ENCODE assay signal across 17 cellular contexts in genomic region chr5:128199611-128200010, GRCh38.
A peak's percentile ranks its signal among the peaks of the same experiment; 100 is the strongest.
DNase-seq lines count a peak whose midpoint lies in the region; ATAC-seq and TF ChIP-seq lines count a peak whose summit lies in the region.
"Had no signal": no experiment of that assay in that cellular context is flagged by ENCODE, and none has a peak within 500 bp of the region (broad histone marks: within the 10 kb centered on the region; RNA-seq: fewer than 3 reads in every experiment).

No MANE protein-coding gene starts in this region.

- no peak overlapping the region for H3K4me3 Mint-ChIP-seq in Caco-2 (ENCODE audit: unreplicated experiment)
- H3K4me3 Mint-ChIP-seq: CD14-positive monocyte had no signal

- H3K9me3 Mint-ChIP-seq in Caco-2 (ENCODE audit: unreplicated experiment): no peaks in the 10 kb centered on the region

- H3K27ac ChIP-seq in psoas muscle (peak overlapping the region; percentile 88), esophagus squamous epithelium (peak overlapping the region in 1 of 4 donors; percentile 20), aorta (ENCODE audit: low read depth in 1 of 2, low read length in 2 of 2) (no peak overlapping the region)
- H3K27ac ChIP-seq: SK-N-MC had no signal

- H3K4me1 ChIP-seq in Caco-2 (peaks cover 21% of the 10 kb centered on the region), psoas muscle (peaks cover 42% of the 10 kb centered on the region), esophagus squamous epithelium (peaks cover 3 to 31% (median 8%) of the 10 kb centered on the region in 3 donors), aorta (ENCODE audit: control insufficient read depth in 1 of 2, insufficient read depth in 2 of 2, low read length in 2 of 2) (no peaks in the 10 kb centered on the region)

- H3K4me3 ChIP-seq in Caco-2 (ENCODE audit: low read depth, low read length): no peak overlapping the region
- H3K4me3 ChIP-seq in choroid plexus epithelial cell (ENCODE audit: low read depth, low read length): no peak overlapping the region
- H3K4me3 ChIP-seq in psoas muscle: no peak overlapping the region
- no peak overlapping the region for H3K4me3 ChIP-seq in esophagus squamous epithelium
- H3K4me3 ChIP-seq in aorta (ENCODE audit: low read length in 2 of 2): no peak overlapping the region
- H3K4me3 ChIP-seq: HAP-1, K562, SK-N-MC had no signal

- BruUV-seq in Caco-2 (replicated peaks; lab: Mats Ljungman, UMichigan): no TSS peak

- H3K9me3 ChIP-seq in Caco-2: no peaks in the 10 kb centered on the region
- H3K9me3 ChIP-seq in psoas muscle: no peaks in the 10 kb centered on the region
- H3K9me3 ChIP-seq in esophagus squamous epithelium: no peaks in the 10 kb centered on the region
- H3K9me3 ChIP-seq in aorta (ENCODE audit: control insufficient read depth, low read length): no peaks in the 10 kb centered on the region
- H3K9me3 ChIP-seq: HAP-1 had no signal

- POLR2A ChIA-PET in Caco-2 (lab: Charles Lee): no interaction called here

- H3K36me3 Mint-ChIP-seq in Caco-2 (ENCODE audit: insufficient read depth, unreplicated experiment): peaks cover 42% of the 10 kb centered on the region
- H3K36me3 Mint-ChIP-seq: CD14-positive monocyte had no signal

- H3K27me3 ChIP-seq in Caco-2 (replicated peaks; ENCODE audit: control insufficient read depth, insufficient read depth, low read length): no peaks in the 10 kb centered on the region
- H3K27me3 ChIP-seq in psoas muscle (ENCODE audit: insufficient read depth in 3 of 3, low read length in 2 of 3): no peaks in the 10 kb centered on the region
- peaks cover 0 to 7% (median 0%) of the 10 kb centered on the region in 4 donors for H3K27me3 ChIP-seq in esophagus squamous epithelium
- no peaks in the 10 kb centered on the region for H3K27me3 ChIP-seq in aorta (ENCODE audit: control insufficient read depth in 1 of 2, insufficient read depth in 2 of 2, low read length in 1 of 2)

- no peak for DNase-seq in Caco-2
- peak; percentile 35 for DNase-seq in NCI-H226
- DNase-seq in choroid plexus epithelial cell (ENCODE audit: low read depth): peak; percentile 27
- DNase-seq in psoas muscle: no peak
- no peak for DNase-seq in esophagus squamous epithelium (lab: John Stamatoyannopoulos, UW)
- no peak for DNase-seq in aorta
- DNase-seq: NCI-H1048, NCI-H1436 treated with DMSO at 0.1 percent for 48 hours, NCI-H2029 treated with DMSO at 0.1 percent for 48 hours, NCI-H2171 treated with DMSO at 0.1 percent for 48 hours, NCI-H748 treated with DMSO at 0.1 percent for 48 hours, Right ventricle myocardium superior had no signal

- TF ChIP-seq POLR2A in esophagus squamous epithelium (IDR thresholded peaks at IDR 0.05): no peak

- H3K27me3 Mint-ChIP-seq in Caco-2 (ENCODE audit: insufficient read depth, unreplicated experiment): no peaks in the 10 kb centered on the region

- no peaks in the 10 kb centered on the region for H3K36me3 ChIP-seq in Caco-2 (ENCODE audit: control insufficient read depth, insufficient read depth, low read length)
- H3K36me3 ChIP-seq in psoas muscle (ENCODE audit: insufficient read depth in 1 of 2, low read depth in 1 of 2): no peaks in the 10 kb centered on the region
- H3K36me3 ChIP-seq in esophagus squamous epithelium: no peaks in the 10 kb centered on the region
- H3K36me3 ChIP-seq in aorta (ENCODE audit: control insufficient read depth in 1 of 2, insufficient read depth in 2 of 2, low read length in 1 of 2): no peaks in the 10 kb centered on the region
- H3K36me3 ChIP-seq: HAP-1 had no signal

- peak in 2 of 4 donors; percentile 2 to 39 for ATAC-seq in psoas muscle
- no peak for ATAC-seq in GM19035 (IDR thresholded peaks at IDR 0.05; ENCODE audit: unreplicated experiment)
- no peak for ATAC-seq in aorta (ENCODE audit: low FRiP score)
- ATAC-seq: K562 had no signal

- no peak for TF ChIP-seq CTCF in Caco-2 (IDR thresholded peaks at IDR 0.05; ENCODE audit: insufficient read depth in 1 of 2, low read depth in 1 of 2, low read length in 1 of 2, severe bottlenecking in 1 of 2, unreplicated experiment in 1 of 2)
- no peak for TF ChIP-seq CTCF in choroid plexus epithelial cell (conservative IDR thresholded peaks at IDR 0.05; ENCODE audit: low read depth, low read length)
- TF ChIP-seq CTCF in psoas muscle (IDR thresholded peaks at IDR 0.05): no peak
- no peak for TF ChIP-seq CTCF in esophagus squamous epithelium (IDR thresholded peaks at IDR 0.05)

- peak overlapping the region; percentile 58 for H3K27ac Mint-ChIP-seq in Caco-2 (ENCODE audit: unreplicated experiment)
- H3K27ac Mint-ChIP-seq: CD14-positive monocyte had no signal

- intact Hi-C loops in Caco-2 (cut with micrococcal nuclease; ENCODE audit: unreplicated experiment): loop anchor here (2.0 kb wide), 2 partner anchors 117 to 453 kb away; partner anchors contain the start of gene SLC12A2
- intact Hi-C loops in psoas muscle (cut with DNase I): loop anchor here (2.0 to 10.0 kb wide), 6 partner anchors 117 to 535 kb away; partner anchors contain the start of gene SLC12A2 (in 1 of the 2)
- intact Hi-C loops in esophagus squamous epithelium (cut with DNase I): loop anchor here (5.0 kb wide), 2 partner anchors 442 to 637 kb away; no protein-coding TSS in a partner anchor
- intact Hi-C loops in aorta (cut with DNase I): loop anchor here (2.0 to 5.0 kb wide), 4 partner anchors 442 to 635 kb away; no protein-coding TSS in a partner anchor

- peaks cover 25% of the 10 kb centered on the region for H3K4me1 Mint-ChIP-seq in Caco-2 (ENCODE audit: low read depth, unreplicated experiment)

- CTCF ChIA-PET in Caco-2 (lab: Charles Lee): no interaction called here

Comparison
In these comparisons a context has a peak if more than half of its experiments do, and no peak if none do; other contexts are left out.
1. DNase-seq: peak in NCI-H226 (single experiment) and choroid plexus epithelial cell (single experiment); none in Caco-2 (0 of 2), psoas muscle (0 of 2), esophagus squamous epithelium (single experiment) and aorta (0 of 2).